1 cellular context compared by ENCODE assay signal in genomic region chr2:20097889-20098714, GRCh38.
TF ChIP-seq lines count a peak whose summit lies in the region.

No MANE protein-coding gene starts in this region.

TF ChIP-seq in K562, 482 proteins besides CTCF, POLR2A, EP300 and RAD21 (continued from another document):
- TF ChIP-seq PREB (CRISPR knock-in tag; IDR thresholded peaks at IDR 0.05) = no peak
- peak; percentile 69 for TF ChIP-seq MEIS2 (IDR thresholded peaks at IDR 0.05; ENCODE audit: partially characterized antibody)
- TF ChIP-seq CREM (IDR thresholded peaks at IDR 0.05; ENCODE audit: low read depth) = peak; percentile 73
- no peak for TF ChIP-seq ZNF583 (CRISPR knock-in tag; IDR thresholded peaks at IDR 0.05)
- TF ChIP-seq, protein P1, sequence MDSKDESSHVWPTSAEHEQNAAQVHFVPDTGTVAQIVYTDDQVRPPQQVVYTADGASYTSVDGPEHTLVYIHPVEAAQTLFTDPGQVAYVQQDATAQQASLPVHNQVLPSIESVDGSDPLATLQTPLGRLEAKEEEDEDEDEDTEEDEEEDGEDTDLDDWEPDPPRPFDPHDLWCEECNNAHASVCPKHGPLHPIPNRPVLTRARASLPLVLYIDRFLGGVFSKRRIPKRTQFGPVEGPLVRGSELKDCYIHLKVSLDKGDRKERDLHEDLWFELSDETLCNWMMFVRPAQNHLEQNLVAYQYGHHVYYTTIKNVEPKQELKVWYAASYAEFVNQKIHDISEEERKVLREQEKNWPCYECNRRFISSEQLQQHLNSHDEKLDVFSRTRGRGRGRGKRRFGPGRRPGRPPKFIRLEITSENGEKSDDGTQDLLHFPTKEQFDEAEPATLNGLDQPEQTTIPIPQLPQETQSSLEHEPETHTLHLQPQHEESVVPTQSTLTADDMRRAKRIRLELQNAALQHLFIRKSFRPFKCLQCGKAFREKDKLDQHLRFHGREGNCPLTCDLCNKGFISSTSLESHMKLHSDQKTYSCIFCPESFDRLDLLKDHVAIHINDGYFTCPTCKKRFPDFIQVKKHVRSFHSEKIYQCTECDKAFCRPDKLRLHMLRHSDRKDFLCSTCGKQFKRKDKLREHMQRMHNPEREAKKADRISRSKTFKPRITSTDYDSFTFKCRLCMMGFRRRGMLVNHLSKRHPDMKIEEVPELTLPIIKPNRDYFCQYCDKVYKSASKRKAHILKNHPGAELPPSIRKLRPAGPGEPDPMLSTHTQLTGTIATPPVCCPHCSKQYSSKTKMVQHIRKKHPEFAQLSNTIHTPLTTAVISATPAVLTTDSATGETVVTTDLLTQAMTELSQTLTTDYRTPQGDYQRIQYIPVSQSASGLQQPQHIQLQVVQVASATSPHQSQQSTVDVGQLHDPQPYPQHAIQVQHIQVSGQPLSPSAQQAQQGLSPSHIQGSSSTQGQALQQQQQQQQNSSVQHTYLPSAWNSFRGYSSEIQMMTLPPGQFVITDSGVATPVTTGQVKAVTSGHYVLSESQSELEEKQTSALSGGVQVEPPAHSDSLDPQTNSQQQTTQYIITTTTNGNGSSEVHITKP (IDR thresholded peaks at IDR 0.05; ENCODE audit: partially characterized antibody) = peak; percentile 98
- TF ChIP-seq ZBTB33 (CRISPR knock-in tag; IDR thresholded peaks at IDR 0.05) = 0 out of 2 replicates have a peak, but pooled peaks have one; percentile 26
- TF ChIP-seq TEAD1 (CRISPR knock-in tag; IDR thresholded peaks at IDR 0.05) = 0 out of 4 replicates have a peak, but pooled peaks of 1 of the 2 experiments have one; percentile 38
- TF ChIP-seq THRB (CRISPR knock-in tag; conservative IDR thresholded peaks at IDR 0.05) = no peak
- peak; percentile 72 for TF ChIP-seq BHLHE40 (IDR thresholded peaks at IDR 0.05; ENCODE audit: low read length)
- peak; percentile 56; the same call in 1 of the 2 replicates for TF ChIP-seq CTBP1 (IDR thresholded peaks at IDR 0.05; ENCODE audit: borderline replicate concordance)
- peak; percentile 75 for TF ChIP-seq TCF7L2 (IDR thresholded peaks at IDR 0.05; ENCODE audit: low read depth, low read length)
- peak in 1 of 2 experiments; percentile 70; a peak in 1 of 4 replicates for TF ChIP-seq NONO (IDR thresholded peaks at IDR 0.05; ENCODE audit: low read depth in 2 of 2, low read length in 1 of 2)
- peak; percentile 44 for TF ChIP-seq KLF16 (IDR thresholded peaks at IDR 0.05)
- peak; percentile 35; the same call in 1 of the 2 replicates for TF ChIP-seq MAFF (IDR thresholded peaks at IDR 0.05; ENCODE audit: low read length)
- no peak for TF ChIP-seq RNF219 (CRISPR knock-in tag; IDR thresholded peaks at IDR 0.05)
- TF ChIP-seq TAF7 (tag; IDR thresholded peaks at IDR 0.05) = no peak
- 0 out of 2 replicates have a peak, but pooled peaks have one; percentile 25 for TF ChIP-seq CXXC5 (CRISPR knock-in tag; IDR thresholded peaks at IDR 0.05)
- TF ChIP-seq MYC (IDR thresholded peaks at IDR 0.05; ENCODE audit: low read depth, low read length) = peak; percentile 21; the same call in 1 of the 2 replicates
- TF ChIP-seq MYC (CRISPR knock-in tag; IDR thresholded peaks at IDR 0.05; ENCODE audit: borderline replicate concordance, low read depth) = no peak
- no peak for TF ChIP-seq ATF2 (CRISPR knock-in tag; IDR thresholded peaks at IDR 0.05)
- peak; percentile 82 for TF ChIP-seq ATF7 (IDR thresholded peaks at IDR 0.05)
- TF ChIP-seq, protein P2, sequence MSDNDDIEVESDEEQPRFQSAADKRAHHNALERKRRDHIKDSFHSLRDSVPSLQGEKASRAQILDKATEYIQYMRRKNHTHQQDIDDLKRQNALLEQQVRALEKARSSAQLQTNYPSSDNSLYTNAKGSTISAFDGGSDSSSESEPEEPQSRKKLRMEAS (CRISPR knock-in tag; IDR thresholded peaks at IDR 0.05) = 0 out of 2 replicates have a peak, but pooled peaks have one; percentile 10
- peak; percentile 27; the same call in 1 of the 2 replicates for TF ChIP-seq CEBPG (CRISPR knock-in tag; IDR thresholded peaks at IDR 0.05)
- TF ChIP-seq CEBPG (tag; conservative IDR thresholded peaks at IDR 0.05 in 1 of 2, IDR thresholded peaks at IDR 0.05 in 1 of 2) = no peak
- TF ChIP-seq RB1 (IDR thresholded peaks at IDR 0.05; ENCODE audit: low read depth) = peak; percentile 70; the same call in 1 of the 2 replicates
- TF ChIP-seq SMC3 (conservative IDR thresholded peaks at IDR 0.05; ENCODE audit: insufficient read depth, low read depth, low read length) = peak; percentile 97
- peak in 1 of 2 experiments; percentile 93; a peak in 2 of 4 replicates for TF ChIP-seq FOXK2 (conservative IDR thresholded peaks at IDR 0.05 in 1 of 2, IDR thresholded peaks at IDR 0.05 in 1 of 2; ENCODE audit: low read depth in 2 of 2)
- TF ChIP-seq DEAF1 (CRISPR knock-in tag; IDR thresholded peaks at IDR 0.05) = peak; percentile 96
- peak; percentile 75 for TF ChIP-seq JUND (IDR thresholded peaks at IDR 0.05; ENCODE audit: borderline replicate concordance, low read depth, low read length)
- TF ChIP-seq JUND (tag; IDR thresholded peaks at IDR 0.05; ENCODE audit: borderline replicate concordance, low read depth, low read length) = no peak; the same call in 2 of the 3 replicates
- no peak; the same call in 1 of the 2 replicates for TF ChIP-seq ZNF384 (IDR thresholded peaks at IDR 0.05; ENCODE audit: low read depth, low read length)
- TF ChIP-seq YY1 (IDR thresholded peaks at IDR 0.05; ENCODE audit: borderline replicate concordance in 1 of 3, control insufficient read depth in 1 of 3, extremely low read depth in 1 of 3, insufficient read depth in 3 of 3, insufficient read length in 1 of 3, insufficient replicate concordance in 2 of 3, low read depth in 1 of 3, low read length in 2 of 3) = peak in 1 of 3 experiments; percentile 55
- peak in 1 of 2 experiments; percentile 61; a peak in 2 of 4 replicates for TF ChIP-seq RCOR1 (IDR thresholded peaks at IDR 0.05; ENCODE audit: borderline replicate concordance in 1 of 2, low read depth in 2 of 2, low read length in 2 of 2)
- TF ChIP-seq STAG1 (CRISPR knock-in tag; IDR thresholded peaks at IDR 0.05; ENCODE audit: borderline replicate concordance) = peak; percentile 89
TF ChIP-seq in K562: peak in this region for 33.
